ENCODE assay signal across 20 cellular contexts in the genomic region with DNA sequence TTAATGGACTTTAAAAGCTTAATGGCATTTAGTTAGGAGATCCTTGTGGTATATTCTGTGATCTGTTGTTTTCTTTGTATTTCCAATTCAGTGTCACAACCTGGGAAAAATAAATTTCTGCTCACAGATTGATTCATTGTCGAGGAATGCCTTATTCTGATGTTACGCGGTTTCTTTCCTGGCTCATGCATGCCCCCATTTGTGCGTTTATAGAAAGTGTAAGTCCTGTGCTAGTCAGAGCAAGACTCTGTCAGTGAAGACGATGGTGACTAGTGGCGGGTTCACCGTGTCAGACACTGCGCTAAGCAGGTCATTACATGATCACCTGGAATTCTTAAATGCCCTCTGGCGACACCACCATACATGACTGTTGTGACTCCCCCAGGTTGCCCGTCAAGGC.
A peak's percentile ranks its signal among the peaks of the same experiment; 100 is the strongest.
DNase-seq lines count a peak whose midpoint lies in the region; FAIRE-seq and TF ChIP-seq lines count a peak whose summit lies in the region.
"Had no signal": no experiment of that assay in that cellular context is flagged by ENCODE, and none has a peak within 500 bp of the region (broad histone marks: within the 10 kb centered on the region; RNA-seq: fewer than 3 reads in every experiment).

No MANE protein-coding gene starts in this region.

- H3K4me1 Mint-ChIP-seq in MCF 10A (ENCODE audit: insufficient read depth, unreplicated experiment) = peaks cover 23% of the 10 kb centered on the region
- peaks cover 28% of the 10 kb centered on the region for H3K4me1 Mint-ChIP-seq in osteocyte (ENCODE audit: unreplicated experiment)

- DNase-seq in MCF 10A (ENCODE audit: unreplicated experiment) = peak; percentile 49
- DNase-seq in breast epithelium (ENCODE audit: low spot score in 2 of 2) = no peak
- DNase-seq in RCC 7860 (ENCODE audit: low spot score) = peak; percentile 73
- DNase-seq in colonic mucosa = peak; percentile 11
- DNase-seq in osteocyte (ENCODE audit: extremely low spot score, unreplicated experiment) = peak; percentile 40
- DNase-seq in HEK293T (ENCODE audit: extremely low spot score) = no peak
- DNase-seq in DMS 273 treated with DMSO at 0.1 percent for 48 hours (lab: John Stamatoyannopoulos, UW) = no peak
- no peak for DNase-seq in H7
- DNase-seq: GDM1, hypothalamus, kidney, NCI-H1092 treated with DMSO at 0.1 percent for 48 hours, testis had no signal

- no peak for TF ChIP-seq CTCF in MCF 10A (IDR thresholded peaks at IDR 0.05; ENCODE audit: unreplicated experiment)
- TF ChIP-seq CTCF in breast epithelium (IDR thresholded peaks at IDR 0.05) = no peak
- no peak for TF ChIP-seq CTCF in colonic mucosa (IDR thresholded peaks at IDR 0.05)
- TF ChIP-seq CTCF in osteocyte (IDR thresholded peaks at IDR 0.05) = no peak

- peaks cover 4% of the 10 kb centered on the region for H3K36me3 Mint-ChIP-seq in MCF 10A (ENCODE audit: insufficient read depth, unreplicated experiment)
- H3K36me3 Mint-ChIP-seq in osteocyte (ENCODE audit: unreplicated experiment) = peaks cover 6% of the 10 kb centered on the region

- H3K27ac ChIP-seq in breast epithelium (no peak overlapping the region), colonic mucosa (no peak overlapping the region)
- H3K27ac ChIP-seq: BLaER1 treated with 17β-estradiol and CSF1 and Interleukin-3, amounts not matched to agents 10 nM and 100 nM; testis had no signal

- intact Hi-C loops in MCF 10A (cut with micrococcal nuclease) = no loop called here
- intact Hi-C loops in breast epithelium (cut with DNase I; ENCODE audit: low total_unique reads) = no loop called here
- intact Hi-C loops in colonic mucosa (cut with DNase I) = no loop called here

- H3K4me3 ChIP-seq in breast epithelium (no peak overlapping the region), colonic mucosa (no peak overlapping the region), H7 (ENCODE audit: insufficient read depth, low read depth, low read length) (no peak overlapping the region)
- H3K4me3 ChIP-seq: BLaER1 treated with 17β-estradiol and CSF1 and Interleukin-3, amounts not matched to agents 10 nM and 100 nM; body of pancreas; testis had no signal

- no peaks in the 10 kb centered on the region for H3K27me3 Mint-ChIP-seq in MCF 10A (ENCODE audit: insufficient read depth, unreplicated experiment)
- H3K27me3 Mint-ChIP-seq in osteocyte (ENCODE audit: unreplicated experiment) = no peaks in the 10 kb centered on the region

- TF ChIP-seq POLR2A in breast epithelium (IDR thresholded peaks at IDR 0.05) = no peak

- H3K27me3 ChIP-seq in breast epithelium = no peaks in the 10 kb centered on the region
- H3K27me3 ChIP-seq in colonic mucosa = no peaks in the 10 kb centered on the region
- H3K27me3 ChIP-seq in H7 (ENCODE audit: control insufficient read depth, insufficient read depth, low read length) = no peaks in the 10 kb centered on the region
- H3K27me3 ChIP-seq: BLaER1 treated with 17β-estradiol and CSF1 and Interleukin-3, amounts not matched to agents 10 nM and 100 nM; body of pancreas; testis had no signal

- H3K27ac Mint-ChIP-seq in MCF 10A (ENCODE audit: low read depth, unreplicated experiment) = no peak overlapping the region
- no peak overlapping the region for H3K27ac Mint-ChIP-seq in osteocyte (ENCODE audit: unreplicated experiment)
- H3K27ac Mint-ChIP-seq: activated naive CD4-positive, alpha-beta T cell treated with anti-CD3 and anti-CD28 coated beads, Interleukin-2, amount 50 U/mL, for 72 hours; activated T-helper 1 cell treated with anti-CD3 and anti-CD28 coated beads, Interleukin-12 subunit alpha, Interleukin-12 subunit beta, Interleukin-2, Interleukin-4 antibody, amounts not matched to agents 30 ng/mL and 10 ng/mL and 1 ng/mL, durations not matched to agents 14 hours and 24 hours and 36 hours had no signal

- H3K4me1 ChIP-seq in breast epithelium (no peaks in the 10 kb centered on the region), colonic mucosa (peaks cover 5% of the 10 kb centered on the region)
- H3K4me1 ChIP-seq: testis had no signal

- CTCF ChIA-PET in MCF 10A (lab: Yijun Ruan, JAX) = interaction anchor here (0.6 to 0.7 kb wide), 2 partner anchors 29 to 282 kb away, joined by 3 read pairs; no protein-coding TSS in a partner anchor
- CTCF ChIA-PET in HEK293T (lab: Yijun Ruan, JAX) = no interaction called here

- H3K9me3 ChIP-seq in breast epithelium (no peaks in the 10 kb centered on the region), colonic mucosa (no peaks in the 10 kb centered on the region)
- H3K9me3 ChIP-seq: BLaER1 treated with 17β-estradiol and CSF1 and Interleukin-3, amounts not matched to agents 10 nM and 100 nM; body of pancreas; testis had no signal

- H3K36me3 ChIP-seq in breast epithelium (no peaks in the 10 kb centered on the region), colonic mucosa (no peaks in the 10 kb centered on the region), H7 (replicated peaks; ENCODE audit: control insufficient read depth, insufficient read depth, low read length) (no peaks in the 10 kb centered on the region)

- peak; percentile 75 for FAIRE-seq in RCC 7860 (lab: Jason Lieb, UNC)
- FAIRE-seq: A204.1, D721Med, frontal cortex, kidney had no signal

- BruUV-seq in MCF 10A (replicated peaks; lab: Mats Ljungman, UMichigan) = no TSS peak

- H3K9me3 Mint-ChIP-seq in MCF 10A (ENCODE audit: unreplicated experiment) = no peaks in the 10 kb centered on the region
- H3K9me3 Mint-ChIP-seq in osteocyte (ENCODE audit: unreplicated experiment) = no peaks in the 10 kb centered on the region
- H3K9me3 Mint-ChIP-seq: activated naive CD4-positive, alpha-beta T cell treated with anti-CD3 and anti-CD28 coated beads, Interleukin-2, amount 50 U/mL, for 72 hours; activated T-helper 1 cell treated with anti-CD3 and anti-CD28 coated beads, Interleukin-12 subunit alpha, Interleukin-12 subunit beta, Interleukin-2, Interleukin-4 antibody, amounts not matched to agents 30 ng/mL and 10 ng/mL and 1 ng/mL, durations not matched to agents 14 hours and 24 hours and 36 hours had no signal

- no peak overlapping the region for H3K9ac ChIP-seq in colonic mucosa (ENCODE audit: low read depth in 2 of 2, low read length in 2 of 2)
- H3K9ac ChIP-seq: BLaER1 treated with 17β-estradiol and CSF1 and Interleukin-3, amounts not matched to agents 10 nM and 100 nM had no signal

- POLR2A ChIA-PET in MCF 10A (lab: Yijun Ruan, JAX) = no interaction called here
- POLR2A ChIA-PET in HEK293T (lab: Yijun Ruan, JAX) = no interaction called here

- H3K4me3 Mint-ChIP-seq in MCF 10A (ENCODE audit: unreplicated experiment) = no peak overlapping the region
- H3K4me3 Mint-ChIP-seq in osteocyte (ENCODE audit: unreplicated experiment) = no peak overlapping the region
- H3K4me3 Mint-ChIP-seq: activated T-helper 1 cell treated with anti-CD3 and anti-CD28 coated beads, Interleukin-12 subunit alpha, Interleukin-12 subunit beta, Interleukin-2, Interleukin-4 antibody, amounts not matched to agents 30 ng/mL and 10 ng/mL and 1 ng/mL, durations not matched to agents 14 hours and 24 hours and 36 hours had no signal

TF ChIP-seq in HEK293T, 16 proteins besides CTCF, POLR2A, EP300 and RAD21:
- TF ChIP-seq NFRKB (IDR thresholded peaks at IDR 0.05) (no peak), ZNF384 (IDR thresholded peaks at IDR 0.05) (no peak), FOXK2 (IDR thresholded peaks at IDR 0.05) (no peak), FOXA1 (IDR thresholded peaks at IDR 0.05) (no peak), FOXM1 (IDR thresholded peaks at IDR 0.05; ENCODE audit: borderline replicate concordance) (no peak), SP1 (IDR thresholded peaks at IDR 0.05) (no peak), BHLHE40 (IDR thresholded peaks at IDR 0.05; ENCODE audit: borderline replicate concordance) (no peak), HDGF (IDR thresholded peaks at IDR 0.05; ENCODE audit: borderline replicate concordance) (no peak), LEF1 (IDR thresholded peaks at IDR 0.05; ENCODE audit: borderline replicate concordance) (no peak), SUZ12 (IDR thresholded peaks at IDR 0.05) (no peak), L3MBTL2 (conservative IDR thresholded peaks at IDR 0.05) (no peak), TARDBP (IDR thresholded peaks at IDR 0.05) (no peak), CTBP1 (IDR thresholded peaks at IDR 0.05; ENCODE audit: borderline replicate concordance) (no peak), ARNT (IDR thresholded peaks at IDR 0.05) (no peak), ELF4 (IDR thresholded peaks at IDR 0.05) (no peak)
- TF ChIP-seq, protein P1, sequence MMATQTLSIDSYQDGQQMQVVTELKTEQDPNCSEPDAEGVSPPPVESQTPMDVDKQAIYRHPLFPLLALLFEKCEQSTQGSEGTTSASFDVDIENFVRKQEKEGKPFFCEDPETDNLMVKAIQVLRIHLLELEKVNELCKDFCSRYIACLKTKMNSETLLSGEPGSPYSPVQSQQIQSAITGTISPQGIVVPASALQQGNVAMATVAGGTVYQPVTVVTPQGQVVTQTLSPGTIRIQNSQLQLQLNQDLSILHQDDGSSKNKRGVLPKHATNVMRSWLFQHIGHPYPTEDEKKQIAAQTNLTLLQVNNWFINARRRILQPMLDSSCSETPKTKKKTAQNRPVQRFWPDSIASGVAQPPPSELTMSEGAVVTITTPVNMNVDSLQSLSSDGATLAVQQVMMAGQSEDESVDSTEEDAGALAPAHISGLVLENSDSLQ (IDR thresholded peaks at IDR 0.05) = no peak
TF ChIP-seq in HEK293T: peak in this region for 0.

Comparison
In these comparisons a context has a peak if more than half of its experiments do, and no peak if none do; other contexts are left out.
1. DNase-seq: peak in MCF 10A (single experiment), RCC 7860 (single experiment), colonic mucosa (single experiment) and osteocyte (single experiment); none in breast epithelium (0 of 2), HEK293T (single experiment), DMS 273 treated with DMSO at 0.1 percent for 48 hours (single experiment) and H7 (single experiment).